ENCODE assay signal across 21 cellular contexts in genomic region chr3:120129041-120129440, GRCh38.
"Had no signal": no experiment of that assay in that cellular context is flagged by ENCODE, and none has a peak within 500 bp of the region (broad histone marks: within the 10 kb centered on the region; RNA-seq: fewer than 3 reads in every experiment).

No MANE protein-coding gene starts in this region.

- H3K27me3 Mint-ChIP-seq: activated CD8-positive, alpha-beta memory T cell treated with anti-CD3 and anti-CD28 coated beads, Interleukin-2, amount 10 ng/mL, durations not matched to agents 7 days and 5 days; activated naive CD8-positive, alpha-beta T cell; brain had no signal

- H3K4me1 Mint-ChIP-seq: activated CD8-positive, alpha-beta memory T cell treated with anti-CD3 and anti-CD28 coated beads, Interleukin-2, amount 10 ng/mL, durations not matched to agents 7 days and 5 days; brain; central memory CD8-positive, alpha-beta T cell had no signal

- H3K4me3 Mint-ChIP-seq: activated CD8-positive, alpha-beta memory T cell treated with anti-CD3 and anti-CD28 coated beads, Interleukin-2, amount 10 ng/mL, durations not matched to agents 7 days and 5 days; activated naive CD8-positive, alpha-beta T cell; activated T-cell treated with anti-CD3 and anti-CD28 coated beads, Interleukin-2, amount 50 U/mL, for 4 hours; central memory CD8-positive, alpha-beta T cell; T-helper 1 cell treated with Interleukin-12 subunit alpha and Interleukin-12 subunit beta and Interleukin-4 antibody, amounts not matched to agents 30 μg/mL and 1 μg/mL, for 36 hours; WTC11 had no signal

- H3K36me3 Mint-ChIP-seq: activated CD8-positive, alpha-beta memory T cell treated with anti-CD3 and anti-CD28 coated beads, Interleukin-2, amount 10 ng/mL, durations not matched to agents 7 days and 5 days; activated naive CD8-positive, alpha-beta T cell; brain; WTC11 had no signal

- H3K9me3 Mint-ChIP-seq: activated T-cell treated with anti-CD3 and anti-CD28 coated beads, Interleukin-2, amount 50 U/mL, for 4 hours; brain; central memory CD8-positive, alpha-beta T cell; T-helper 1 cell treated with Interleukin-12 subunit alpha and Interleukin-12 subunit beta and Interleukin-4 antibody, amounts not matched to agents 30 μg/mL and 1 μg/mL, for 36 hours; WTC11 had no signal

- H3K27ac Mint-ChIP-seq: activated CD8-positive, alpha-beta memory T cell treated with anti-CD3 and anti-CD28 coated beads, Interleukin-2, amount 10 ng/mL, durations not matched to agents 7 days and 5 days; activated naive CD8-positive, alpha-beta T cell; brain; T-helper 1 cell treated with Interleukin-12 subunit alpha and Interleukin-12 subunit beta and Interleukin-4 antibody, amounts not matched to agents 30 μg/mL and 1 μg/mL, for 36 hours; WTC11 had no signal

- DNase-seq: activated CD4-positive, alpha-beta T cell treated with anti-CD3 and anti-CD28 coated beads for 48 hours; activated CD4-positive, alpha-beta T cell treated with anti-CD3 and anti-CD28 coated beads, Interleukin-2, amount 50 U/mL, for 4 hours; activated CD4-positive, CD25-positive, alpha-beta regulatory T cell treated with anti-CD3 and anti-CD28 coated beads, Interleukin-2, amount 50 U/mL, for 72 hours; activated CD8-positive, alpha-beta memory T cell treated with anti-CD3 and anti-CD28 coated beads, Interleukin-2, amount 10 ng/mL, durations not matched to agents 7 days and 5 days; activated effector memory CD4-positive, alpha-beta T cell treated with anti-CD3 and anti-CD28 coated beads, Interleukin-2, amount 50 U/mL, for 16 hours; activated naive CD4-positive, alpha-beta T cell treated with Interleukin-2 at 50 U/mL for 16 hours; activated T-cell treated with anti-CD3 and anti-CD28 coated beads, Interleukin-2, amount 50 U/mL, for 4 hours; amygdala; NCI-H1417; NCI-H2029 treated with DMSO at 0.1 percent for 48 hours; NCI-H345; NCI-H510A treated with DMSO at 0.1 percent for 48 hours; NCI-H774; PC-9; SHP77 treated with DMSO at 0.1 percent for 48 hours; T-helper 9 cell had no signal

- ATAC-seq: activated CD8-positive, alpha-beta memory T cell treated with anti-CD3 and anti-CD28 coated beads, Interleukin-2, amount 10 ng/mL, durations not matched to agents 7 days and 5 days; activated T-cell treated with anti-CD3 and anti-CD28 coated beads, Interleukin-2, amount 50 U/mL, for 4 hours had no signal
